ENCODE assay signal across 1 cellular context in genomic region chr16:73023752-73024570, GRCh38.
TF ChIP-seq lines count a peak whose summit lies in the region.

No MANE protein-coding gene starts in this region.

TF ChIP-seq in HepG2, 621 proteins besides CTCF, POLR2A, EP300 and RAD21 (continued from another document):
- TF ChIP-seq, protein P1, sequence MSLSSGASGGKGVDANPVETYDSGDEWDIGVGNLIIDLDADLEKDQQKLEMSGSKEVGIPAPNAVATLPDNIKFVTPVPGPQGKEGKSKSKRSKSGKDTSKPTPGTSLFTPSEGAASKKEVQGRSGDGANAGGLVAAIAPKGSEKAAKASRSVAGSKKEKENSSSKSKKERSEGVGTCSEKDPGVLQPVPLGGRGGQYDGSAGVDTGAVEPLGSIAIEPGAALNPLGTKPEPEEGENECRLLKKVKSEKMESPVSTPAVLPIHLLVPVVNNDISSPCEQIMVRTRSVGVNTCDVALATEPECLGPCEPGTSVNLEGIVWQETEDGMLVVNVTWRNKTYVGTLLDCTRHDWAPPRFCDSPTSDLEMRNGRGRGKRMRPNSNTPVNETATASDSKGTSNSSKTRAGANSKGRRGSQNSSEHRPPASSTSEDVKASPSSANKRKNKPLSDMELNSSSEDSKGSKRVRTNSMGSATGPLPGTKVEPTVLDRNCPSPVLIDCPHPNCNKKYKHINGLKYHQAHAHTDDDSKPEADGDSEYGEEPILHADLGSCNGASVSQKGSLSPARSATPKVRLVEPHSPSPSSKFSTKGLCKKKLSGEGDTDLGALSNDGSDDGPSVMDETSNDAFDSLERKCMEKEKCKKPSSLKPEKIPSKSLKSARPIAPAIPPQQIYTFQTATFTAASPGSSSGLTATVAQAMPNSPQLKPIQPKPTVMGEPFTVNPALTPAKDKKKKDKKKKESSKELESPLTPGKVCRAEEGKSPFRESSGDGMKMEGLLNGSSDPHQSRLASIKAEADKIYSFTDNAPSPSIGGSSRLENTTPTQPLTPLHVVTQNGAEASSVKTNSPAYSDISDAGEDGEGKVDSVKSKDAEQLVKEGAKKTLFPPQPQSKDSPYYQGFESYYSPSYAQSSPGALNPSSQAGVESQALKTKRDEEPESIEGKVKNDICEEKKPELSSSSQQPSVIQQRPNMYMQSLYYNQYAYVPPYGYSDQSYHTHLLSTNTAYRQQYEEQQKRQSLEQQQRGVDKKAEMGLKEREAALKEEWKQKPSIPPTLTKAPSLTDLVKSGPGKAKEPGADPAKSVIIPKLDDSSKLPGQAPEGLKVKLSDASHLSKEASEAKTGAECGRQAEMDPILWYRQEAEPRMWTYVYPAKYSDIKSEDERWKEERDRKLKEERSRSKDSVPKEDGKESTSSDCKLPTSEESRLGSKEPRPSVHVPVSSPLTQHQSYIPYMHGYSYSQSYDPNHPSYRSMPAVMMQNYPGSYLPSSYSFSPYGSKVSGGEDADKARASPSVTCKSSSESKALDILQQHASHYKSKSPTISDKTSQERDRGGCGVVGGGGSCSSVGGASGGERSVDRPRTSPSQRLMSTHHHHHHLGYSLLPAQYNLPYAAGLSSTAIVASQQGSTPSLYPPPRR (CRISPR knock-in tag; IDR thresholded peaks at IDR 0.05; ENCODE audit: borderline replicate concordance), result peak; percentile 65; the same call in 1 of the 2 replicates
- TF ChIP-seq ZNF276 (CRISPR knock-in tag; IDR thresholded peaks at IDR 0.05; ENCODE audit: low read depth) (peak; percentile 66; the same call in 1 of the 2 replicates), GZF1 (CRISPR knock-in tag; IDR thresholded peaks at IDR 0.05) (peak; percentile 59; the same call in 1 of the 2 replicates), SIN3A (IDR thresholded peaks at IDR 0.05; ENCODE audit: borderline replicate concordance, low read depth, low read length) (no peak), FOXP1 (IDR thresholded peaks at IDR 0.05) (no peak), FOXP1 (CRISPR knock-in tag; IDR thresholded peaks at IDR 0.05) (peak; percentile 81), CEBPG (CRISPR knock-in tag; IDR thresholded peaks at IDR 0.05) (peak; percentile 8; the same call in 1 of the 2 replicates), ZBTB25 (CRISPR knock-in tag; IDR thresholded peaks at IDR 0.05) (no peak), NFYC (CRISPR knock-in tag; IDR thresholded peaks at IDR 0.05) (no peak), AHR (CRISPR knock-in tag; IDR thresholded peaks at IDR 0.05) (no peak), ZBTB39 (CRISPR knock-in tag; IDR thresholded peaks at IDR 0.05) (no peak), AGO1 (IDR thresholded peaks at IDR 0.05; ENCODE audit: low read depth, low read length, poor library complexity, severe bottlenecking) (no peak)
- TF ChIP-seq, protein P2, sequence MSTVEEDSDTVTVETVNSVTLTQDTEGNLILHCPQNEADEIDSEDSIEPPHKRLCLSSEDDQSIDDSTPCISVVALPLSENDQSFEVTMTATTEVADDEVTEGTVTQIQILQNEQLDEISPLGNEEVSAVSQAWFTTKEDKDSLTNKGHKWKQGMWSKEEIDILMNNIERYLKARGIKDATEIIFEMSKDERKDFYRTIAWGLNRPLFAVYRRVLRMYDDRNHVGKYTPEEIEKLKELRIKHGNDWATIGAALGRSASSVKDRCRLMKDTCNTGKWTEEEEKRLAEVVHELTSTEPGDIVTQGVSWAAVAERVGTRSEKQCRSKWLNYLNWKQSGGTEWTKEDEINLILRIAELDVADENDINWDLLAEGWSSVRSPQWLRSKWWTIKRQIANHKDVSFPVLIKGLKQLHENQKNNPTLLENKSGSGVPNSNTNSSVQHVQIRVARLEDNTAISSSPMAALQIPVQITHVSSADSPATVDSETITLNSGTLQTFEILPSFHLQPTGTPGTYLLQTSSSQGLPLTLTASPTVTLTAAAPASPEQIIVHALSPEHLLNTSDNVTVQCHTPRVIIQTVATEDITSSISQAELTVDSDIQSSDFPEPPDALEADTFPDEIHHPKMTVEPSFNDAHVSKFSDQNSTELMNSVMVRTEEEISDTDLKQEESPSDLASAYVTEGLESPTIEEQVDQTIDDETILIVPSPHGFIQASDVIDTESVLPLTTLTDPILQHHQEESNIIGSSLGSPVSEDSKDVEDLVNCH (CRISPR knock-in tag; IDR thresholded peaks at IDR 0.05), result no peak
